Comparison of ENCODE assay signal across 8 cellular contexts in genomic region chr12:92570056-92570753, GRCh38.
DNase-seq lines count a peak whose midpoint lies in the region; ATAC-seq lines count a peak whose summit lies in the region.

No MANE protein-coding gene starts in this region.

- peaks cover 5% of the 10 kb centered on the region for H3K36me3 Mint-ChIP-seq in activated T-cell treated with anti-CD3 and anti-CD28 coated beads, Interleukin-2, amount 50 U/mL, for 4 hours (ENCODE audit: insufficient read depth)

- no peaks in the 10 kb centered on the region for H3K36me3 ChIP-seq in neuron (ENCODE audit: insufficient read depth, low read length)

- no peaks in the 10 kb centered on the region for H3K27me3 Mint-ChIP-seq in activated T-cell treated with anti-CD3 and anti-CD28 coated beads, Interleukin-2, amount 50 U/mL, for 4 hours (ENCODE audit: low read depth)

- H3K9me3 ChIP-seq in neuron (ENCODE audit: low read length): no peaks in the 10 kb centered on the region

- DNase-seq in GF-D8 (lab: John Stamatoyannopoulos, UW) (peak; percentile 3), HK-2 (ENCODE audit: unreplicated experiment) (peak; percentile 33), NCI-H69 (lab: John Stamatoyannopoulos, UW) (peak; percentile 92), fibroblast of the conjunctiva (ENCODE audit: low read depth) (peak; percentile 82)
- DNase-seq in activated T-cell treated with anti-CD3 and anti-CD28 coated beads, Interleukin-2, amount 50 U/mL, for 4 hours: peak; percentile 34
- DNase-seq in activated effector memory CD4-positive, alpha-beta T cell treated with anti-CD3 and anti-CD28 coated beads, Interleukin-2, amount 50 U/mL, for 16 hours: no peak

- ATAC-seq in GM21447 (IDR thresholded peaks at IDR 0.05; ENCODE audit: unreplicated experiment): peak; percentile 93
- peak; percentile 86 to 89 for ATAC-seq in activated T-cell treated with anti-CD3 and anti-CD28 coated beads, Interleukin-2, amount 50 U/mL, for 4 hours

- peak overlapping the region; percentile 24 for H3K4me3 ChIP-seq in neuron (ENCODE audit: low read length)

- H3K27me3 ChIP-seq in neuron (ENCODE audit: insufficient read depth, low read length): no peaks in the 10 kb centered on the region

- H3K9me3 Mint-ChIP-seq in activated T-cell treated with anti-CD3 and anti-CD28 coated beads, Interleukin-2, amount 50 U/mL, for 4 hours: peaks cover 16% of the 10 kb centered on the region

- H3K4me3 Mint-ChIP-seq in activated T-cell treated with anti-CD3 and anti-CD28 coated beads, Interleukin-2, amount 50 U/mL, for 4 hours: no peak overlapping the region

- H3K4me1 Mint-ChIP-seq in activated T-cell treated with anti-CD3 and anti-CD28 coated beads, Interleukin-2, amount 50 U/mL, for 4 hours (ENCODE audit: low read depth): peaks cover 29% of the 10 kb centered on the region

- peaks cover 22% of the 10 kb centered on the region for H3K4me1 ChIP-seq in neuron (ENCODE audit: insufficient read depth, low read length)

- H2AFZ ChIP-seq in neuron (ENCODE audit: low read depth, low read length): no peak overlapping the region
